In the genomic region with DNA sequence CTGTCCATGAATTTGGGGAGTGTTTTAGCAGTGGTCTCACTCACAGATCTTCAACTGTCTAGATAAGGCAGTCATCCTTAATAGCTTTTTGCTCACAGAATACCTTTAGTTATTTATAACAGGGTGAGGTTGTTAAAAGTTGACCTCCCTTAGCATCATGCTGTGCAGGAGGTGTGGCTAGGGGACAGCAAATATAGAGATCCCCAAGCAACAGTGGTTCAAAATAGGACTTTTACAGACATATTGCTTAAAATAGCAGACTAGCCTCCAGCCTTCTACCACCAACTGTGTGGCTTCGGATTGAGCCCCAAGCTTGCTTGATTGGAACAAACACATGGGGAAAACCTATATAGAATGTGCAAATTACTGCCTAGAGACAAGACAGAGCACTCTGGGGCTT, we compare ENCODE assay signal across 27 cellular contexts.
"Had no signal": no experiment of that assay in that cellular context is flagged by ENCODE, and none has a peak within 500 bp of the region (broad histone marks: within the 10 kb centered on the region; RNA-seq: fewer than 3 reads in every experiment).

No MANE protein-coding gene starts in this region.

- H3K27ac Mint-ChIP-seq: naive B cell; natural killer cell; stimulated activated effector memory CD8-positive, alpha-beta T cell treated with anti-CD3 and anti-CD28 coated beads, Interleukin-12 subunit alpha, Interleukin-12 subunit beta, amount 100 ng/mL, for 72 hours; stimulated activated naive CD8-positive, alpha-beta T cell treated with anti-CD3 and anti-CD28 coated beads, Interleukin-15, Interleukin-2, amounts not matched to agents 100 ng/mL and 50 ng/mL, for 24 hours had no signal

- ATAC-seq: left colon; left lung; lower lobe of right lung; natural killer cell; pancreas; right cardiac atrium; sciatic nerve; stimulated activated effector memory CD8-positive, alpha-beta T cell treated with anti-CD3 and anti-CD28 coated beads, Interleukin-12 subunit alpha, Interleukin-12 subunit beta, amount 100 ng/mL, for 72 hours had no signal

- H3K36me3 Mint-ChIP-seq: natural killer cell; stimulated activated effector memory CD8-positive, alpha-beta T cell treated with anti-CD3 and anti-CD28 coated beads, Interleukin-12 subunit alpha, Interleukin-12 subunit beta, amount 100 ng/mL, for 72 hours had no signal

- DNase-seq: hippocampal formation; kidney; left colon; left lung; lower lobe of right lung; mammary epithelial cell; mesenchymal stem cell; naive B cell; natural killer cell; nucleus accumbens; pancreas; posterior cingulate gyrus; right cardiac atrium; small intestine; spleen; stimulated activated CD4-positive, alpha-beta T cell treated with anti-CD3 and anti-CD28 coated beads, Interleukin-4, amount 100 ng/mL, for 24 hours; stimulated activated naive CD4-positive, alpha-beta T cell; tibial artery; trophoblast cell; uterus had no signal

- H3K4me1 Mint-ChIP-seq: naive B cell; natural killer cell; stimulated activated effector memory CD8-positive, alpha-beta T cell treated with anti-CD3 and anti-CD28 coated beads, Interleukin-12 subunit alpha, Interleukin-12 subunit beta, amount 100 ng/mL, for 72 hours had no signal

- H3K4me3 Mint-ChIP-seq: naive B cell; natural killer cell; neural crest cell; stimulated activated effector memory CD8-positive, alpha-beta T cell treated with anti-CD3 and anti-CD28 coated beads, Interleukin-12 subunit alpha, Interleukin-12 subunit beta, amount 100 ng/mL, for 72 hours; stimulated activated naive CD8-positive, alpha-beta T cell treated with anti-CD3 and anti-CD28 coated beads, Interleukin-15, Interleukin-2, amounts not matched to agents 100 ng/mL and 50 ng/mL, for 24 hours had no signal

- H3K4me3 ChIP-seq: left lung, lower lobe of right lung, pancreas, prostate gland, spleen, suprapubic skin, thoracic aorta, tibial artery, uterus had no signal
